Comparison of ENCODE assay signal across 8 cellular contexts in genomic region chr13:105202384-105202783, GRCh38.
DNase-seq lines count a peak whose midpoint lies in the region; ATAC-seq, FAIRE-seq and TF ChIP-seq lines count a peak whose summit lies in the region.

No MANE protein-coding gene starts in this region.

- H3K4me3 Mint-ChIP-seq in activated CD4-positive, alpha-beta T cell treated with anti-CD3 and anti-CD28 coated beads for 36 hours: no peak overlapping the region

- H3K27ac Mint-ChIP-seq in activated CD4-positive, alpha-beta T cell treated with anti-CD3 and anti-CD28 coated beads for 36 hours: no peak overlapping the region

- no peak for ATAC-seq in activated CD4-positive, alpha-beta T cell treated with anti-CD3 and anti-CD28 coated beads for 36 hours
- ATAC-seq in GM18909 (IDR thresholded peaks at IDR 0.05; ENCODE audit: poor library complexity, unreplicated experiment): no peak

- no peaks in the 10 kb centered on the region for H3K4me1 Mint-ChIP-seq in activated CD4-positive, alpha-beta T cell treated with anti-CD3 and anti-CD28 coated beads for 36 hours

- H3K36me3 Mint-ChIP-seq in activated CD4-positive, alpha-beta T cell treated with anti-CD3 and anti-CD28 coated beads for 36 hours (ENCODE audit: low read depth): no peaks in the 10 kb centered on the region

- peaks cover 9% of the 10 kb centered on the region for H3K27me3 Mint-ChIP-seq in activated CD4-positive, alpha-beta T cell treated with anti-CD3 and anti-CD28 coated beads for 36 hours

- peak; percentile 58 for TF ChIP-seq CTCF in fibroblast of villous mesenchyme (IDR thresholded peaks at IDR 0.05; ENCODE audit: insufficient read depth, low read depth, low read length)

- intact Hi-C loops in activated CD4-positive, alpha-beta T cell treated with anti-CD3 and anti-CD28 coated beads for 36 hours (cut with DNase I, micrococcal nuclease): loop anchor here in 1 of 2 experiments (10.0 kb wide), 1 partner anchor 428 kb away; no protein-coding TSS in a partner anchor

- CTCF ChIA-PET in activated CD4-positive, alpha-beta T cell treated with anti-CD3 and anti-CD28 coated beads for 36 hours (lab: Charles Lee): interaction anchor here (1.0 kb wide), 1 partner anchor 17 kb away, joined by 3 read pairs; no protein-coding TSS in a partner anchor

- peak; percentile 82 for FAIRE-seq in H54 (lab: Jason Lieb, UNC)

- no peak overlapping the region for H3K4me3 ChIP-seq in fibroblast of villous mesenchyme (ENCODE audit: low read depth, low read length)

- DNase-seq in COLO829 (ENCODE audit: low spot score) (peak; percentile 8), H54 (ENCODE audit: insufficient read length, low spot score) (no peak), OCI-M1 (lab: John Stamatoyannopoulos, UW) (peak; percentile 75), fibroblast of villous mesenchyme (ENCODE audit: low read depth) (peak; percentile 27), superior temporal gyrus (ENCODE audit: extremely low spot score) (peak; percentile 83)
- no peak for DNase-seq in activated T-cell treated with anti-CD3 and anti-CD28 coated beads, Interleukin-2, amount 50 U/mL, for 1 hour
- no peak for DNase-seq in activated CD4-positive, alpha-beta T cell treated with anti-CD3 and anti-CD28 coated beads for 36 hours

- H3K9me3 Mint-ChIP-seq in activated CD4-positive, alpha-beta T cell treated with anti-CD3 and anti-CD28 coated beads for 36 hours (ENCODE audit: low read depth): no peaks in the 10 kb centered on the region

- POLR2A ChIA-PET in activated CD4-positive, alpha-beta T cell treated with anti-CD3 and anti-CD28 coated beads for 36 hours (lab: Charles Lee): no interaction called here

- no peak for TF ChIP-seq POLR2A in H54 (IDR thresholded peaks at IDR 0.05; ENCODE audit: low read depth, low read length)

Comparison
In these comparisons a context has a peak if more than half of its experiments do, and no peak if none do; other contexts are left out.
1. DNase-seq: peak in COLO829 (single experiment), OCI-M1 (single experiment), fibroblast of villous mesenchyme (single experiment) and superior temporal gyrus (single experiment); none in H54 (single experiment), activated T-cell treated with anti-CD3 and anti-CD28 coated beads, Interleukin-2, amount 50 U/mL, for 1 hour (single experiment) and activated CD4-positive, alpha-beta T cell treated with anti-CD3 and anti-CD28 coated beads for 36 hours (single experiment).